22 cellular contexts compared by ENCODE assay signal in genomic region chr4:90227177-90227576, GRCh38.
DNase-seq lines count a peak whose midpoint lies in the region; ATAC-seq, FAIRE-seq and TF ChIP-seq lines count a peak whose summit lies in the region.
"Had no signal": no experiment of that assay in that cellular context is flagged by ENCODE, and none has a peak within 500 bp of the region (broad histone marks: within the 10 kb centered on the region; RNA-seq: fewer than 3 reads in every experiment).

No MANE protein-coding gene starts in this region.

- no peak overlapping the region for H3K4me3 ChIP-seq in HepG2 (replicated peaks in 1 of 3; ENCODE audit: insufficient read depth in 1 of 3, low read depth in 2 of 3, low read length in 3 of 3)
- no peak overlapping the region for H3K4me3 ChIP-seq in right lobe of liver
- H3K4me3 ChIP-seq in IMR-90 (ENCODE audit: insufficient read depth, low read depth, low read length) = no peak overlapping the region
- no peak overlapping the region for H3K4me3 ChIP-seq in SJCRH30
- no peak overlapping the region for H3K4me3 ChIP-seq in effector memory CD4-positive, alpha-beta T cell (ENCODE audit: insufficient read depth, low read depth, low read length, poor library complexity, severe bottlenecking)
- H3K4me3 ChIP-seq in dorsolateral prefrontal cortex = no peak overlapping the region
- H3K4me3 ChIP-seq: BLaER1 treated with 17β-estradiol and CSF1 and Interleukin-3, amounts not matched to agents 10 nM and 100 nM had no signal

- intact Hi-C loops in HepG2 (cut with micrococcal nuclease; ENCODE audit: unreplicated experiment) (no loop called here), right lobe of liver (cut with DNase I) (no loop called here), IMR-90 (cut with micrococcal nuclease) (no loop called here), dorsolateral prefrontal cortex (cut with DNase I) (no loop called here)

- WGBS in HepG2 (ENCODE audit: low lambda C conversion rate) = 31% methylated on average over 3 of the region's 3 CpGs
- WGBS in right lobe of liver (ENCODE audit: insufficient coverage, low coverage, low lambda C conversion rate, missing lambda C conversion rate) = 70% methylated on average over 3 of the region's 3 CpGs
- WGBS in IMR-90 (ENCODE audit: extremely low coverage in 2 of 2, insufficient read length in 1 of 2), 2 experiments = no CpG with 5 or more reads among the region's 3 CpGs

- TF ChIP-seq EP300 in HepG2 (IDR thresholded peaks at IDR 0.05; ENCODE audit: low read depth in 2 of 2, low read length in 2 of 2) (no peak), HepG2 (CRISPR knock-in tag; IDR thresholded peaks at IDR 0.05; ENCODE audit: borderline replicate concordance) (no peak)

- H4K20me1 ChIP-seq in HepG2 (ENCODE audit: insufficient read depth, low read length) (no peaks in the 10 kb centered on the region), IMR-90 (ENCODE audit: insufficient read depth, low read length) (no peaks in the 10 kb centered on the region)
- H4K20me1 ChIP-seq: BLaER1 treated with 17β-estradiol and CSF1 and Interleukin-3, amounts not matched to agents 10 nM and 100 nM had no signal

- no peak overlapping the region for H4K91ac ChIP-seq in IMR-90 (ENCODE audit: insufficient read depth, low read depth, low read length)

- no peak overlapping the region for H2AK9ac ChIP-seq in IMR-90 (replicated peaks; ENCODE audit: low read depth, low read length, poor library complexity)

- no peaks in the 10 kb centered on the region for H3K79me2 ChIP-seq in HepG2 (ENCODE audit: insufficient read depth, low read length)

- H3K36me3 ChIP-seq in HepG2 (replicated peaks in 1 of 2; ENCODE audit: control insufficient read depth in 1 of 2, insufficient read depth in 2 of 2, low read length in 2 of 2) (no peaks in the 10 kb centered on the region), right lobe of liver (no peaks in the 10 kb centered on the region), IMR-90 (ENCODE audit: control insufficient read depth, insufficient read depth, low read length) (no peaks in the 10 kb centered on the region), SJCRH30 (no peaks in the 10 kb centered on the region)
- no peaks in the 10 kb centered on the region for H3K36me3 ChIP-seq in effector memory CD4-positive, alpha-beta T cell (ENCODE audit: control insufficient read depth, insufficient read depth, low read length)
- H3K36me3 ChIP-seq: BLaER1 treated with 17β-estradiol and CSF1 and Interleukin-3, amounts not matched to agents 10 nM and 100 nM had no signal

- H2AK5ac ChIP-seq in IMR-90 (ENCODE audit: low read depth, low read length) = no peak overlapping the region

- no peak overlapping the region for H3K14ac ChIP-seq in IMR-90 (replicated peaks; ENCODE audit: low read depth, low read length)

- no peak overlapping the region for H3K27ac ChIP-seq in HepG2 (ENCODE audit: extremely low read length, insufficient read depth, low read length)
- H3K27ac ChIP-seq in right lobe of liver = no peak overlapping the region
- H3K27ac ChIP-seq in IMR-90 (ENCODE audit: insufficient read depth, low read length) = no peak overlapping the region
- 0 out of 2 replicates have a peak overlapping the region, but pooled peaks have one; percentile 1 for H3K27ac ChIP-seq in SJCRH30
- H3K27ac ChIP-seq in effector memory CD4-positive, alpha-beta T cell (ENCODE audit: insufficient read depth, low read length, poor library complexity, severe bottlenecking) = no peak overlapping the region
- H3K27ac ChIP-seq in dorsolateral prefrontal cortex = no peak overlapping the region
- H3K27ac ChIP-seq: BLaER1 treated with 17β-estradiol and CSF1 and Interleukin-3, amounts not matched to agents 10 nM and 100 nM; C4-2B had no signal

- no peak for FAIRE-seq in HepG2 (lab: Jason Lieb, UNC)
- FAIRE-seq: A204.1, D721Med, G401.6, GM12891, GM19239 had no signal

- H2BK15ac ChIP-seq in IMR-90 (ENCODE audit: low read depth, low read length) = no peak overlapping the region

- DNase-seq in HepG2 (ENCODE audit: low spot score) = no peak
- DNase-seq in right lobe of liver = no peak
- DNase-seq in IMR-90 = no peak
- no peak for DNase-seq in SJCRH30
- DNase-seq in effector memory CD4-positive, alpha-beta T cell = no peak
- no peak for DNase-seq in dorsolateral prefrontal cortex
- DNase-seq: 8988T; AML-193; Caco-2; Calu3; CD4-positive, alpha-beta T cell; CD8-positive, alpha-beta T cell; DMS79 treated with DMSO at 0.1 percent for 48 hours; GF-D8 had no signal

- no peak overlapping the region for H2BK20ac ChIP-seq in IMR-90 (ENCODE audit: low read depth, low read length)

- H3K27me3 ChIP-seq in HepG2 (ENCODE audit: control insufficient read depth in 1 of 2, insufficient read depth in 2 of 2, low read length in 2 of 2) = no peaks in the 10 kb centered on the region
- H3K27me3 ChIP-seq in right lobe of liver = no peaks in the 10 kb centered on the region
- no peaks in the 10 kb centered on the region for H3K27me3 ChIP-seq in IMR-90 (ENCODE audit: control insufficient read depth, insufficient read depth, low read length)
- no peaks in the 10 kb centered on the region for H3K27me3 ChIP-seq in SJCRH30
- H3K27me3 ChIP-seq in effector memory CD4-positive, alpha-beta T cell (replicated peaks; ENCODE audit: control insufficient read depth, insufficient read depth, low read length, poor library complexity, severe bottlenecking) = no peaks in the 10 kb centered on the region
- H3K27me3 ChIP-seq in dorsolateral prefrontal cortex = no peaks in the 10 kb centered on the region
- H3K27me3 ChIP-seq: BLaER1 treated with 17β-estradiol and CSF1 and Interleukin-3, amounts not matched to agents 10 nM and 100 nM had no signal

- no peak overlapping the region for H3K56ac ChIP-seq in IMR-90 (ENCODE audit: extremely low read depth, insufficient read depth, low read length)

- no peak overlapping the region for H3K4ac ChIP-seq in IMR-90 (ENCODE audit: low read depth, low read length)

- H2AFZ ChIP-seq in HepG2 (ENCODE audit: low read length) = no peak overlapping the region
- no peak overlapping the region for H2AFZ ChIP-seq in IMR-90 (replicated peaks; ENCODE audit: low read length, poor library complexity)

- TF ChIP-seq RAD21 in HepG2 (CRISPR knock-in tag; IDR thresholded peaks at IDR 0.05) = no peak
- TF ChIP-seq RAD21 in IMR-90 (IDR thresholded peaks at IDR 0.05; ENCODE audit: low read length) = no peak

- TF ChIP-seq CTCF in HepG2 (CRISPR knock-in tag; IDR thresholded peaks at IDR 0.05) (no peak), right lobe of liver (IDR thresholded peaks at IDR 0.05) (no peak), IMR-90 (conservative IDR thresholded peaks at IDR 0.05; ENCODE audit: low read depth, low read length) (no peak), dorsolateral prefrontal cortex (IDR thresholded peaks at IDR 0.05 in 54 of 56, conservative IDR thresholded peaks at IDR 0.05 in 2 of 56; ENCODE audit: low read depth in 1 of 56, partially characterized antibody in 56 of 56) (no peak)

- H3K79me1 ChIP-seq in IMR-90 (ENCODE audit: low read depth in 1 of 2, low read length in 2 of 2) = no peaks in the 10 kb centered on the region

- H3K9ac ChIP-seq in HepG2 (ENCODE audit: insufficient read depth, low read depth, low read length) (no peak overlapping the region), IMR-90 (ENCODE audit: low read depth, low read length) (no peak overlapping the region)
- H3K9ac ChIP-seq: BLaER1 treated with 17β-estradiol and CSF1 and Interleukin-3, amounts not matched to agents 10 nM and 100 nM had no signal

- H3K9me1 ChIP-seq in IMR-90 (ENCODE audit: insufficient read depth, low read length) = no peaks in the 10 kb centered on the region

- BruUV-seq in HepG2 (replicated peaks; lab: Mats Ljungman, UMichigan) = no TSS peak
- BruUV-seq in IMR-90 (replicated peaks; lab: Mats Ljungman, UMichigan) = no TSS peak

- no peaks in the 10 kb centered on the region for H3K4me1 ChIP-seq in HepG2 (ENCODE audit: insufficient read depth, low read length)
- no peaks in the 10 kb centered on the region for H3K4me1 ChIP-seq in right lobe of liver
- H3K4me1 ChIP-seq in IMR-90 (ENCODE audit: control insufficient read depth, insufficient read depth, low read length) = no peaks in the 10 kb centered on the region
- peaks cover 12% of the 10 kb centered on the region for H3K4me1 ChIP-seq in SJCRH30
- H3K4me1 ChIP-seq in effector memory CD4-positive, alpha-beta T cell (ENCODE audit: control insufficient read depth, insufficient read depth, low read length, poor library complexity, severe bottlenecking) = no peaks in the 10 kb centered on the region
- H3K4me1 ChIP-seq: BLaER1 treated with 17β-estradiol and CSF1 and Interleukin-3, amounts not matched to agents 10 nM and 100 nM had no signal

- no peak overlapping the region for H3K4me2 ChIP-seq in HepG2 (ENCODE audit: low read depth, low read length)
- no peak overlapping the region for H3K4me2 ChIP-seq in IMR-90 (ENCODE audit: low read depth, low read length)
- H3K4me2 ChIP-seq: BLaER1 treated with 17β-estradiol and CSF1 and Interleukin-3, amounts not matched to agents 10 nM and 100 nM had no signal

- in situ Hi-C loops in HepG2 (cut with HindIII; ENCODE audit: extremely low pct_ligation_motif_present, low pct_unique_long_range_greater_than_20kb) = no loop called here
- in situ Hi-C loops in IMR-90 (cut with MboI; ENCODE audit: low sequenced_read_pairs) = no loop called here

- H4K8ac ChIP-seq in IMR-90 (ENCODE audit: low read depth in 2 of 2, low read length in 2 of 2) = no peak overlapping the region

- no peak overlapping the region for H2BK5ac ChIP-seq in IMR-90 (ENCODE audit: low read depth, low read length, poor library complexity, severe bottlenecking)

- H3K18ac ChIP-seq in IMR-90 (ENCODE audit: low read depth, low read length) = no peak overlapping the region

- H3K9me3 ChIP-seq in HepG2 (ENCODE audit: low read length) = no peaks in the 10 kb centered on the region
- no peaks in the 10 kb centered on the region for H3K9me3 ChIP-seq in right lobe of liver
- no peaks in the 10 kb centered on the region for H3K9me3 ChIP-seq in IMR-90 (ENCODE audit: control insufficient read depth, insufficient read depth, low read length)
- H3K9me3 ChIP-seq in SJCRH30 (replicated peaks) = peaks cover 18% of the 10 kb centered on the region
- no peaks in the 10 kb centered on the region for H3K9me3 ChIP-seq in effector memory CD4-positive, alpha-beta T cell (ENCODE audit: control insufficient read depth, low read length)
- H3K9me3 ChIP-seq: BLaER1 treated with 17β-estradiol and CSF1 and Interleukin-3, amounts not matched to agents 10 nM and 100 nM; Caco-2 had no signal

- ATAC-seq in HepG2 (no peak), right lobe of liver (no peak), IMR-90 (ENCODE audit: low read depth) (no peak), HG03342 (IDR thresholded peaks at IDR 0.05; ENCODE audit: unreplicated experiment) (no peak)
- ATAC-seq: CD8-positive, alpha-beta T cell had no signal

- POLR2A ChIA-PET in HepG2 (lab: Yijun Ruan, JAX) = no interaction called here
- POLR2A ChIA-PET in IMR-90 (lab: Charles Lee; ENCODE audit: unreplicated experiment) = no interaction called here

- dilution Hi-C loops in IMR-90 (cut with HindIII; ENCODE audit: low sequenced_read_pairs, unreplicated experiment) = no loop called here

- H3K23ac ChIP-seq in IMR-90 (ENCODE audit: low read depth, low read length) = no peak overlapping the region

- CTCF ChIA-PET in HepG2 (lab: Yijun Ruan, JAX; ENCODE audit: low intra/inter-chr PET ratio, low total read pairs) = no interaction called here
- CTCF ChIA-PET in IMR-90 (lab: Yijun Ruan, JAX) = no interaction called here

- H2BK120ac ChIP-seq in IMR-90 (ENCODE audit: low read depth, low read length) = no peak overlapping the region

- H4K5ac ChIP-seq in IMR-90 (ENCODE audit: low read depth, low read length) = no peak overlapping the region

- TF ChIP-seq POLR2A in HepG2 (IDR thresholded peaks at IDR 0.05; ENCODE audit: insufficient read depth in 1 of 2, low read depth in 2 of 2, low read length in 2 of 2) (no peak), right lobe of liver (IDR thresholded peaks at IDR 0.05) (no peak), IMR-90 (IDR thresholded peaks at IDR 0.05; ENCODE audit: low read depth, low read length) (no peak)
